Comparison of ENCODE assay signal across 10 cellular contexts in the genomic region with DNA sequence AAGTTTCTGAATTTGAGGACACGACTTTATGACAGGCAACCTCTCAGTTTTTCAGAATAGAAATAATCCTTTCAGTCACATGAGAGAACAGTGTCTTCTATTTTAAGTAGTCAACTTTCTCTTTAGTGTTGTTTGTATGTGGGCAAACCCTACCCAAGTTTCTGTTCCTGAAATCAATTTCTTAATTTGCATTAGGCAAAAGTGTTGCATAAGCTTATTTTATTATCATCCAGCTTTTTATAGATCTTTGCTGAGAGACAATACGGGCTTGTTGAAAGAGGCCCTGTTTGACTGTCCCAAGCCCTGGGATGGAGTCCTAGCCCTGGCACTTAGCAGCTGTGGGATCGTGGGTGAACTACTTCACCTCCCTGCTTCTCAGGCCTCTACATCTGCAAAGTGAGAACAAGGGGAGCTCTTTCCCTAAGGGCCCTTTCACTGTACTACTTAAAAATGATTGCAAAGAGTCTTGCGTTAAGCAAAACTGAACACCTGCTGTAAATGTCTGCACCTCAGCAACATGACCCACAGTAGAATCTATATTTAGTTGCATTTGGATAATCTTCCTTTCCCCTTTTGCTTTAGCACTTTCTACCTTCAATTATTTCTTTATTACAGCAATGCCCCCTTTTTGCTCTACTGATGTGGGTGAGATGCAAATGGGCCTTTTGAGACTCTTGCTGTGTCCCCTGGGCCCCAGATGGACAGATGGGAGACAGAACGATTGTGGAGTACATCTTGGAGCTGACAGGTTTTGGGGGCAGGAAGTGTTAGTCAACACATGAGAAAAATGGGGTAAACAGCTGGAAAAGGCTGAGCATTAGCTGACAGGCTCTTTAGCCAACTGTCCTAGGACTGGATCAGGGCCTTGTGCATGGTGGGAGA. TPM values are rescaled to one million over a fixed set of nuclear protein-coding genes. Genes with fewer than 3 reads are reported as not detected.
DNase-seq lines count a peak whose midpoint lies in the region; ATAC-seq, FAIRE-seq and TF ChIP-seq lines count a peak whose summit lies in the region.
"Had no signal": no experiment of that assay in that cellular context is flagged by ENCODE, and none has a peak within 500 bp of the region (broad histone marks: within the 10 kb centered on the region; RNA-seq: fewer than 3 reads in every experiment).

No MANE protein-coding gene starts in this region.

- CTCF ChIA-PET in activated CD4-positive, alpha-beta memory T cell treated with anti-CD3 and anti-CD28 coated beads for 36 hours (lab: Charles Lee), result no interaction called here

- H3K4me3 ChIP-seq in mucosa of descending colon, result no peak overlapping the region
- no peak overlapping the region for H3K4me3 ChIP-seq in kidney (ENCODE audit: low read length in 2 of 2)
- no peak overlapping the region for H3K4me3 ChIP-seq in body of pancreas

- ATAC-seq in GM18909 (IDR thresholded peaks at IDR 0.05; ENCODE audit: poor library complexity, unreplicated experiment) (peak; percentile 92), HG02610 (IDR thresholded peaks at IDR 0.05; ENCODE audit: unreplicated experiment) (peak; percentile 85), HG03565 (IDR thresholded peaks at IDR 0.05; ENCODE audit: unreplicated experiment) (peak; percentile 85), mucosa of descending colon (peak; percentile 55), body of pancreas (no peak)

- H3K27ac ChIP-seq in kidney (ENCODE audit: low read depth in 2 of 2, low read length in 2 of 2) (no peak overlapping the region), body of pancreas (no peak overlapping the region)

- H3K9me3 Mint-ChIP-seq in activated CD4-positive, alpha-beta memory T cell treated with anti-CD3 and anti-CD28 coated beads for 36 hours, result no peaks in the 10 kb centered on the region

- H3K36me3 Mint-ChIP-seq in activated CD4-positive, alpha-beta memory T cell treated with anti-CD3 and anti-CD28 coated beads for 36 hours, result no peaks in the 10 kb centered on the region

- FAIRE-seq in kidney (lab: Jason Lieb, UNC), result no peak
- FAIRE-seq: TTC549 had no signal

- no peaks in the 10 kb centered on the region for H3K27me3 ChIP-seq in body of pancreas

- DNase-seq in mucosa of descending colon (no peak), cerebellar nuclear complex (lab: John Stamatoyannopoulos, UW) (no peak), kidney (no peak), body of pancreas (no peak)
- DNase-seq in activated CD4-positive, alpha-beta memory T cell treated with anti-CD3 and anti-CD28 coated beads for 36 hours, result no peak
- DNase-seq: amygdala had no signal

- H3K9me3 ChIP-seq in mucosa of descending colon, result no peaks in the 10 kb centered on the region
- H3K9me3 ChIP-seq in kidney (ENCODE audit: control insufficient read depth in 1 of 2, low read length in 2 of 2), result no peaks in the 10 kb centered on the region
- H3K9me3 ChIP-seq in body of pancreas, result no peaks in the 10 kb centered on the region

- no peak overlapping the region for H3K9ac ChIP-seq in kidney (ENCODE audit: low read length in 2 of 2)

- no peak for TF ChIP-seq POLR2A in body of pancreas (IDR thresholded peaks at IDR 0.05)

- WGBS in body of pancreas, 2 donors, result 64 to 72% methylated on average over 5 of the region's 5 CpGs

- no peak overlapping the region for H3K4me3 Mint-ChIP-seq in activated CD4-positive, alpha-beta memory T cell treated with anti-CD3 and anti-CD28 coated beads for 36 hours

- H3K36me3 ChIP-seq in mucosa of descending colon (ENCODE audit: low read depth) (no peaks in the 10 kb centered on the region), kidney (ENCODE audit: control insufficient read depth in 1 of 2, insufficient read depth in 2 of 2, low read length in 2 of 2) (no peaks in the 10 kb centered on the region), body of pancreas (replicated peaks in 1 of 2; ENCODE audit: insufficient read depth in 1 of 2, low read depth in 2 of 2) (no peaks in the 10 kb centered on the region)

- H3K27me3 Mint-ChIP-seq in activated CD4-positive, alpha-beta memory T cell treated with anti-CD3 and anti-CD28 coated beads for 36 hours, result peaks cover 2% of the 10 kb centered on the region

- H3K27ac Mint-ChIP-seq in activated CD4-positive, alpha-beta memory T cell treated with anti-CD3 and anti-CD28 coated beads for 36 hours, result no peak overlapping the region

- POLR2A ChIA-PET in activated CD4-positive, alpha-beta memory T cell treated with anti-CD3 and anti-CD28 coated beads for 36 hours (lab: Charles Lee), result no interaction called here

- H3K4me1 ChIP-seq in mucosa of descending colon (ENCODE audit: low read depth) (no peaks in the 10 kb centered on the region), kidney (ENCODE audit: control insufficient read depth in 1 of 2, insufficient read depth in 1 of 2, low read depth in 1 of 2, low read length in 2 of 2) (no peaks in the 10 kb centered on the region), body of pancreas (no peaks in the 10 kb centered on the region)

- TF ChIP-seq CTCF in mucosa of descending colon (IDR thresholded peaks at IDR 0.05) (no peak), kidney (IDR thresholded peaks at IDR 0.05; ENCODE audit: borderline replicate concordance, extremely low read depth, insufficient read depth) (no peak), body of pancreas (IDR thresholded peaks at IDR 0.05) (no peak)

- intact Hi-C loops in mucosa of descending colon (cut with DNase I, micrococcal nuclease) (no loop called here), kidney (cut with DNase I) (no loop called here), body of pancreas (cut with DNase I) (no loop called here)
- intact Hi-C loops in activated CD4-positive, alpha-beta memory T cell treated with anti-CD3 and anti-CD28 coated beads for 36 hours (cut with micrococcal nuclease), result no loop called here

- no peaks in the 10 kb centered on the region for H3K4me1 Mint-ChIP-seq in activated CD4-positive, alpha-beta memory T cell treated with anti-CD3 and anti-CD28 coated beads for 36 hours (ENCODE audit: low read depth)

RNA-seq across cellular contexts. Expression of a gene that starts 41.0 kb away (rescaled TPM):
- total RNA-seq in mucosa of descending colon (10 to 100 TPM; 35.7 to 39.7 (median 38.4) TPM), kidney (30.6 TPM), body of pancreas (10 to 100 TPM in 1 of 2 donors, 1 to 10 TPM in 1; 9.2 to 11.4 TPM)
- 10 to 100 TPM; 38.0 to 39.4 TPM for total RNA-seq in activated CD4-positive, alpha-beta memory T cell treated with anti-CD3 and anti-CD28 coated beads for 36 hours
- polyA plus RNA-seq in kidney (ENCODE audit: insufficient read depth, low read depth, low replicate concordance), result 7.4 TPM
